Comparison of ENCODE assay signal across 11 cellular contexts in genomic region chrX:48684134-48684533, GRCh38. TPM values are rescaled to one million over a fixed set of nuclear protein-coding genes. Genes with fewer than 3 reads are reported as not detected.
DNase-seq lines count a peak whose midpoint lies in the region; ATAC-seq and TF ChIP-seq lines count a peak whose summit lies in the region.
"Had no signal": no experiment of that assay in that cellular context is flagged by ENCODE, and none has a peak within 500 bp of the region (broad histone marks: within the 10 kb centered on the region; RNA-seq: fewer than 3 reads in every experiment).

No MANE protein-coding gene starts in this region.

- DNase-seq in activated naive CD4-positive, alpha-beta T cell treated with anti-CD3 and anti-CD28 coated beads, Interleukin-2, amount 50 U/mL, for 16 hours = no peak
- DNase-seq in T-helper 17 cell = no peak
- no peak for DNase-seq in transverse colon
- DNase-seq in NCI-H1105 (lab: John Stamatoyannopoulos, UW) = no peak
- DNase-seq in G401 (ENCODE audit: low spot score) = no peak
- DNase-seq in mucosa of descending colon = no peak
- DNase-seq: IMR-90, NCI-H2029 had no signal

- H3K27me3 ChIP-seq in layer of hippocampus (ENCODE audit: control insufficient read depth, insufficient read depth, low read length) = no peaks in the 10 kb centered on the region
- no peaks in the 10 kb centered on the region for H3K27me3 ChIP-seq in transverse colon

- peak overlapping the region; percentile 96 for H3K27ac Mint-ChIP-seq in activated naive CD4-positive, alpha-beta T cell treated with anti-CD3 and anti-CD28 coated beads, Interleukin-2, amount 50 U/mL, for 24 hours
- peak overlapping the region; percentile 96 for H3K27ac Mint-ChIP-seq in T-helper 17 cell

- no peaks in the 10 kb centered on the region for H3K9me3 ChIP-seq in T-helper 17 cell (ENCODE audit: control insufficient read depth, low read length, poor library complexity, severe bottlenecking)
- no peaks in the 10 kb centered on the region for H3K9me3 ChIP-seq in transverse colon
- H3K9me3 ChIP-seq in mucosa of descending colon = no peaks in the 10 kb centered on the region
- H3K9me3 ChIP-seq: HAP-1 had no signal

- in situ Hi-C loops in transverse colon (cut with MboI; ENCODE audit: low pct_ligation_motif_present in 1 of 4, low pct_unique_long_range_greater_than_20kb in 1 of 4, low sequenced_read_pairs in 3 of 4) = no loop called here
- in situ Hi-C loops in G401 (cut with HindIII; ENCODE audit: low sequenced_read_pairs) = no loop called here

- intact Hi-C loops in transverse colon (cut with DNase I; ENCODE audit: low total_unique reads) (no loop called here), mucosa of descending colon (cut with DNase I, micrococcal nuclease) (no loop called here)

- no peak for ATAC-seq in T-helper 17 cell
- no peak for ATAC-seq in mucosa of descending colon

- H3K27ac ChIP-seq in layer of hippocampus (ENCODE audit: low read depth, low read length) (peak overlapping the region; percentile 30), transverse colon (peak overlapping the region; percentile 28 to 71 (median 50))

- H3K36me3 Mint-ChIP-seq in activated naive CD4-positive, alpha-beta T cell treated with anti-CD3 and anti-CD28 coated beads, Interleukin-2, amount 50 U/mL, for 24 hours = peaks cover 9% of the 10 kb centered on the region
- H3K36me3 Mint-ChIP-seq in T-helper 17 cell (ENCODE audit: low read depth) = peaks cover 10% of the 10 kb centered on the region

- no peaks in the 10 kb centered on the region for H3K9me3 Mint-ChIP-seq in activated naive CD4-positive, alpha-beta T cell treated with anti-CD3 and anti-CD28 coated beads, Interleukin-2, amount 50 U/mL, for 24 hours

- H3K4me3 Mint-ChIP-seq in activated naive CD4-positive, alpha-beta T cell treated with anti-CD3 and anti-CD28 coated beads, Interleukin-2, amount 50 U/mL, for 24 hours = peak overlapping the region; percentile 94
- peak overlapping the region; percentile 92 for H3K4me3 Mint-ChIP-seq in T-helper 17 cell

- no peaks in the 10 kb centered on the region for H3K36me3 ChIP-seq in transverse colon
- no peaks in the 10 kb centered on the region for H3K36me3 ChIP-seq in mucosa of descending colon (ENCODE audit: low read depth)
- H3K36me3 ChIP-seq: HAP-1 had no signal

- H3K4me3 ChIP-seq in transverse colon (peak overlapping the region in 2 of 4 donors; percentile 12 to 22), mucosa of descending colon (no peak overlapping the region)
- H3K4me3 ChIP-seq: HAP-1 had no signal

- TF ChIP-seq EP300 in transverse colon (IDR thresholded peaks at IDR 0.05; ENCODE audit: low read depth) = no peak

- no peak for TF ChIP-seq POLR2A in transverse colon (IDR thresholded peaks at IDR 0.05)

- no peaks in the 10 kb centered on the region for H3K4me1 ChIP-seq in transverse colon
- H3K4me1 ChIP-seq in mucosa of descending colon (ENCODE audit: low read depth) = no peaks in the 10 kb centered on the region
- H3K4me1 ChIP-seq: HAP-1 had no signal

- WGBS in transverse colon (ENCODE audit: low coverage in 1 of 2), 2 donors = 55% methylated on average over 7 of the region's 7 CpGs; no CpG with 5 or more reads in 1 of the 2 donors

- TF ChIP-seq CTCF in transverse colon (IDR thresholded peaks at IDR 0.05) (no peak), mucosa of descending colon (IDR thresholded peaks at IDR 0.05) (no peak)

- peaks cover 61% of the 10 kb centered on the region for H3K4me1 Mint-ChIP-seq in activated naive CD4-positive, alpha-beta T cell treated with anti-CD3 and anti-CD28 coated beads, Interleukin-2, amount 50 U/mL, for 24 hours
- peaks cover 38% of the 10 kb centered on the region for H3K4me1 Mint-ChIP-seq in T-helper 17 cell

- no peaks in the 10 kb centered on the region for H3K27me3 Mint-ChIP-seq in activated naive CD4-positive, alpha-beta T cell treated with anti-CD3 and anti-CD28 coated beads, Interleukin-2, amount 50 U/mL, for 24 hours
- no peaks in the 10 kb centered on the region for H3K27me3 Mint-ChIP-seq in T-helper 17 cell

RNA-seq across cellular contexts. Expression of gene WAS, which starts 0.5 kb away (rescaled TPM):
- total RNA-seq in T-helper 17 cell = 100 to 1,000 TPM in 1 of 2 donors, 10 to 100 TPM in 1; 86.0 to 105 TPM
- 10 to 100 TPM in 1 of 4 donors, 1 to 10 TPM in 3; 3.2 to 13.1 (median 6.3) TPM for total RNA-seq in transverse colon
- total RNA-seq in G401 (2014; rRNA removed; shearing (Covaris generic)) = not detected in 2 replicates
- 1 to 10 TPM; 4.4 to 8.6 (median 5.3) TPM for total RNA-seq in mucosa of descending colon
- total RNA-seq: IMR-90 had no signal

RNA-seq across cellular contexts. Expression of gene SUV39H1, which starts 12.4 kb away (rescaled TPM):
- total RNA-seq in T-helper 17 cell (1 to 10 TPM; 5.8 to 6.4 TPM), transverse colon (1 to 10 TPM in 3 of 4 donors, under 1 TPM in 1; 1.00 to 5.3 (median 4.4) TPM), mucosa of descending colon (1 to 10 TPM; 3.4 to 6.2 (median 3.7) TPM)
- total RNA-seq in G401 (2014; rRNA removed; shearing (Covaris generic)) = 9.5 and 13.3 TPM in 2 replicates

Comparison
In these comparisons a context has a peak if more than half of its experiments do, and no peak if none do; other contexts are left out.
1. RNA of gene WAS, which starts 0.5 kb away (total RNA-seq): 86.0 to 105 TPM in T-helper 17 cell; 3.2 to 13.1 TPM in transverse colon, 4.4 to 8.6 TPM in mucosa of descending colon and not detected in G401; every median in the first group is over 4 times any median in the second.